Comparison of ENCODE assay signal across 8 cellular contexts in the genomic region with DNA sequence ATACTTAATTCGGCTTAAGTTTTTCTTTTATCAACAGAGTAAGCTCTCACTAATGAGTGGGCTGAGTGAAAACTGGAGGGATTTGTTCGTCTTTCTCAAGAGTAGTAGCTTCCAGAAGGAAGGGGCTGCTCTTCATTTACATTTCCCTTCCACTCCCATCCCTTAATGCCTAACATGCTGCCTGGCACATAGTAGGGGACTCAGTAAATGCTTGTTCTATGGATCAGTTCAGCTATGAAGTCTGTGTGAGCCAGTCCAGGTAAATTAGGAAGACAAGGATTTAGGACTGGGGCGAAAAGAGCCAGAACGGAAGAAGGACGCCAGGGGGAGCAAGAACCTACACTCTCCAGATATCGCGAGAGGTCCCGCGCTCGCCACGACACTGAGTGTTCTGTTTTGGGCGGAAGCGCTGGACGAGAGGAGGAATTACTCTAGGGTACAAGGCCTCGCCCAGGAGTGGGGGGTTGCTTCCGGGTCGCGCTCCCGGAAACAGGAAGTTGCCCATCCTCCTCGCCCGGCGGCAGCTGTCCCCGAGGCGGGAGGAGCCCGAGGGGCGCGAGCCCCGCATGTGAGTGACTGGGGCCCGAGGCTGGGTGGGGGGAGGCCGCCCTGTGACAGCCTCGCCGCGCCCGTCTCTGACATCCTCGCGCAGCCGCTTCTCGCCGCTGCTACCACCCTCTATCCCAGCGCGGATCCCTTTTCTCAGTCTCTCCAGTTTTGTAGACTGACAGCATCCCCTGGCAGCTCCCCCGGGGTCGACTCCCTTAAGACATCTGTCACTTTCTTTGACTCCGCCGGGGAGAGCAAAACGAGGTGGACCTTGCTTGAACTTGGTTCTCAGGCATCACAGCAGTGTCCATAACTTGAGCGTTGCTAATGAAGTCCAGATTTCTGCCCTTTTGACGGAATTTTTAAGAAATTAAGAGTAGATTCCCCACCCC. TPM values are rescaled to one million over a fixed set of nuclear protein-coding genes. Genes with fewer than 3 reads are reported as not detected.
A peak's percentile ranks its signal among the peaks of the same experiment; 100 is the strongest.
DNase-seq lines count a peak whose midpoint lies in the region; ATAC-seq and TF ChIP-seq lines count a peak whose summit lies in the region.

Gene C6orf89, plus strand, starts transcription at position 492 of the 941 bp plus-strand sequence. CDS start 13,493 bp downstream, outside the sequence.

- H3K9me3 Mint-ChIP-seq in nephron progenitor cell, result peaks cover 5% of the 10 kb centered on the region
- H3K9me3 Mint-ChIP-seq in stimulated activated naive CD8-positive, alpha-beta T cell treated with anti-CD3 and anti-CD28 coated beads, Interleukin-15, amount 100 ng/mL, for 72 hours, result no peaks in the 10 kb centered on the region

- peak; percentile 100 for ATAC-seq in stimulated activated naive CD8-positive, alpha-beta T cell treated with anti-CD3 and anti-CD28 coated beads, Interleukin-15, amount 100 ng/mL, for 72 hours

- H3K36me3 Mint-ChIP-seq in nephron progenitor cell (ENCODE audit: low read depth), result no peaks in the 10 kb centered on the region

- H3K9me3 ChIP-seq in HAP-1 (no peaks in the 10 kb centered on the region), MG63 (no peaks in the 10 kb centered on the region)

- H3K27ac Mint-ChIP-seq in nephron progenitor cell, result peak within 1 kb of the TSS; percentile 87
- peak within 1 kb of the TSS; percentile 89 to 95 for H3K27ac Mint-ChIP-seq in stimulated activated naive CD8-positive, alpha-beta T cell treated with anti-CD3 and anti-CD28 coated beads, Interleukin-15, amount 100 ng/mL, for 72 hours

- in situ Hi-C loops in HAP-1 (cut with MboI; ENCODE audit: low sequenced_read_pairs), result loop anchor here (25.0 kb wide), 1 partner anchor 327 kb away; no protein-coding TSS in a partner anchor

- peak within 1 kb of the TSS; percentile 95 for H3K4me3 Mint-ChIP-seq in nephron progenitor cell
- H3K4me3 Mint-ChIP-seq in stimulated activated naive CD8-positive, alpha-beta T cell treated with anti-CD3 and anti-CD28 coated beads, Interleukin-15, amount 100 ng/mL, for 72 hours, result peak within 1 kb of the TSS; percentile 89 to 92

- H3K27me3 ChIP-seq in HAP-1 (ENCODE audit: low read depth), result no peaks in the 10 kb centered on the region
- H3K27me3 ChIP-seq in MG63, result no peaks in the 10 kb centered on the region

- H3K27me3 Mint-ChIP-seq in nephron progenitor cell (ENCODE audit: low read depth, poor library complexity), result peaks cover 9% of the 10 kb centered on the region
- H3K27me3 Mint-ChIP-seq in stimulated activated naive CD8-positive, alpha-beta T cell treated with anti-CD3 and anti-CD28 coated beads, Interleukin-15, amount 100 ng/mL, for 72 hours, result no peaks in the 10 kb centered on the region

- H3K36me3 ChIP-seq in HAP-1 (replicated peaks) (no peaks in the 10 kb centered on the region), MG63 (no peaks in the 10 kb centered on the region; the same call in 1 of the 2 replicates)

- peaks cover 22% of the 10 kb centered on the region for H3K4me1 Mint-ChIP-seq in nephron progenitor cell
- peaks cover 30% of the 10 kb centered on the region for H3K4me1 Mint-ChIP-seq in stimulated activated naive CD8-positive, alpha-beta T cell treated with anti-CD3 and anti-CD28 coated beads, Interleukin-15, amount 100 ng/mL, for 72 hours

- H3K4me1 ChIP-seq in HAP-1, result peaks cover 13% of the 10 kb centered on the region

- TF ChIP-seq CTCF in fibroblast of the aortic adventitia (IDR thresholded peaks at IDR 0.05; ENCODE audit: insufficient read depth, low read length) (peak; percentile 85), nephron progenitor cell (IDR thresholded peaks at IDR 0.05) (peak; percentile 73)

- DNase-seq in GF-D8 (lab: John Stamatoyannopoulos, UW) (peak; percentile 92), HAP-1 (ENCODE audit: low spot score in 2 of 2) (peak; percentile 95 to 99), MG63 (peak; percentile 97), SHP77 treated with DMSO at 0.1 percent for 48 hours (lab: John Stamatoyannopoulos, UW) (peak; percentile 90), fibroblast of the aortic adventitia (ENCODE audit: low read depth) (peak; percentile 98), nephron progenitor cell (peak; percentile 93)
- peak; percentile 99 for DNase-seq in activated effector memory CD4-positive, alpha-beta T cell treated with anti-CD3 and anti-CD28 coated beads, Interleukin-2, amount 50 U/mL, for 16 hours
- DNase-seq in stimulated activated naive CD8-positive, alpha-beta T cell treated with anti-CD3 and anti-CD28 coated beads, Interleukin-15, amount 100 ng/mL, for 72 hours, result peak; percentile 95 to 97

- H3K4me3 ChIP-seq in HAP-1 (peak within 1 kb of the TSS; percentile 81), MG63 (peak within 1 kb of the TSS; percentile 71), fibroblast of the aortic adventitia (ENCODE audit: low read depth, low read length) (peak within 1 kb of the TSS; percentile 93)

RNA-seq across cellular contexts. Expression of gene C6orf89, which starts in this region (rescaled TPM):
- total RNA-seq in MG63 (2014; rRNA removed; shearing (Covaris generic); ENCODE audit: low replicate concordance), result 19.6 and 32.0 TPM in 2 replicates
- 23.8 and 58.2 TPM in 2 replicates for total RNA-seq in fibroblast of the aortic adventitia (ENCODE audit: low replicate concordance)

Comparison
In these comparisons a context has a peak if more than half of its experiments do, and no peak if none do; other contexts are left out.
1. Peak in every context shown above with its lines: DNase-seq, ATAC-seq and H3K4me3 ChIP-seq.